In genomic region chr7:149782682-149783345, GRCh38 we compare ENCODE assay signal across 19 cellular contexts.
"Had no signal": no experiment of that assay in that cellular context is flagged by ENCODE, and none has a peak within 500 bp of the region (broad histone marks: within the 10 kb centered on the region; RNA-seq: fewer than 3 reads in every experiment).

No MANE protein-coding gene starts in this region.

- H3K9me3 ChIP-seq: heart left ventricle, prostate gland, sigmoid colon, thoracic aorta, transverse colon had no signal

- H3K79me2 ChIP-seq: parathyroid adenoma had no signal

- ATAC-seq: heart left ventricle; left ventricle myocardium superior; stimulated activated naive B cell treated with anti-CD40 and anti-IgM and Interleukin-4, amounts not matched to agents 10 μg/mL and 1 μg/mL and 100 μg/mL, for 72 hours; stimulated activated naive CD8-positive, alpha-beta T cell treated with anti-CD3 and anti-CD28 coated beads, Interleukin-15, amount 100 ng/mL, for 72 hours had no signal

- H3K4me1 ChIP-seq: prostate gland, sigmoid colon, transverse colon had no signal

- H3K9ac ChIP-seq: parathyroid adenoma had no signal

- H3K4me3 ChIP-seq: coronary artery, heart left ventricle, lung, prostate gland, sigmoid colon, skin epidermis, thoracic aorta, transverse colon had no signal

- H3K36me3 ChIP-seq: heart left ventricle, prostate gland, sigmoid colon, thoracic aorta, transverse colon had no signal

- DNase-seq: effector CD4-positive, alpha-beta T cell; erythroblast; islet precursor cell; left ventricle myocardium superior; mesendoderm; naive B cell; sigmoid colon; stimulated activated CD4-positive, alpha-beta T cell treated with anti-CD3 and anti-CD28 coated beads, Interleukin-2, amount 100 ng/mL, for 24 hours; stimulated activated CD4-positive, alpha-beta T cell treated with anti-CD3 and anti-CD28 coated beads, Interleukin-4, amount 100 ng/mL, for 4 hours; stimulated activated naive B cell treated with anti-CD40 and anti-IgM and Interleukin-4, amounts not matched to agents 10 μg/mL and 1 μg/mL and 100 μg/mL, for 72 hours; stimulated activated naive CD8-positive, alpha-beta T cell treated with anti-CD3 and anti-CD28 coated beads, Interleukin-15, amount 100 ng/mL, for 72 hours; transverse colon had no signal

- H2AFZ ChIP-seq: parathyroid adenoma had no signal

- H3K27ac ChIP-seq: coronary artery, heart left ventricle, parathyroid adenoma, prostate gland, sigmoid colon, skin epidermis, thoracic aorta, transverse colon had no signal
